ENCODE assay signal across 26 cellular contexts in genomic region chr17:21823130-21823529, GRCh38.
"Had no signal": no experiment of that assay in that cellular context is flagged by ENCODE, and none has a peak within 500 bp of the region (broad histone marks: within the 10 kb centered on the region; RNA-seq: fewer than 3 reads in every experiment).

No MANE protein-coding gene starts in this region.

- ATAC-seq: activated CD4-positive, alpha-beta T cell treated with anti-CD3 and anti-CD28 coated beads for 36 hours; activated CD8-positive, alpha-beta memory T cell treated with anti-CD3 and anti-CD28 coated beads, Interleukin-2, amount 10 ng/mL, durations not matched to agents 7 days and 5 days; activated CD8-positive, alpha-beta T cell treated with anti-CD3 and anti-CD28 coated beads, Interleukin-2, amount 10 ng/mL, durations not matched to agents 7 days and 5 days; activated naive CD8-positive, alpha-beta T cell treated with anti-CD3 and anti-CD28 coated beads, Interleukin-2, amount 50 U/mL, for 24 hours; gastroesophageal sphincter; heart right ventricle had no signal

- DNase-seq: activated CD4-positive, alpha-beta memory T cell treated with anti-CD3 and anti-CD28 coated beads for 36 hours; activated CD4-positive, alpha-beta T cell treated with anti-CD3 and anti-CD28 coated beads for 36 hours; activated CD4-positive, alpha-beta T cell treated with anti-CD3 and anti-CD28 coated beads, Interleukin-2, amount 10 ng/mL, durations not matched to agents 24 days and 14 days; activated CD4-positive, CD25-positive, alpha-beta regulatory T cell; activated CD4-positive, CD25-positive, alpha-beta regulatory T cell treated with anti-CD3 and anti-CD28 coated beads, Interleukin-2, amount 50 U/mL, for 72 hours; activated CD8-positive, alpha-beta memory T cell treated with anti-CD3 and anti-CD28 coated beads, Interleukin-2, amount 10 ng/mL, durations not matched to agents 7 days and 5 days; activated CD8-positive, alpha-beta memory T cell treated with anti-CD3 and anti-CD28 coated beads, Interleukin-2, amount 50 U/mL, for 4 hours; activated CD8-positive, alpha-beta T cell treated with anti-CD3 and anti-CD28 coated beads, Interleukin-2, amount 10 ng/mL, durations not matched to agents 7 days and 5 days; activated effector memory CD4-positive, alpha-beta T cell treated with anti-CD3 and anti-CD28 coated beads, Interleukin-2, amount 50 U/mL, for 16 hours; activated naive CD4-positive, alpha-beta T cell treated with anti-CD3 and anti-CD28 coated beads for 36 hours; activated naive CD8-positive, alpha-beta T cell treated with anti-CD3 and anti-CD28 coated beads for 36 hours; activated naive CD8-positive, alpha-beta T cell treated with anti-CD3 and anti-CD28 coated beads, Interleukin-2, amount 50 U/mL, for 24 hours; activated T-cell treated with anti-CD3 and anti-CD28 coated beads, Interleukin-2, amount 50 U/mL, for 1 hour; activated T-cell treated with anti-CD3 and anti-CD28 coated beads, Interleukin-2, amount 50 U/mL, for 48 hours; adrenal gland; amygdala; aorta; central memory CD4-positive, alpha-beta T cell; cerebellar nuclear complex; colonic mucosa; effector CD8-positive, alpha-beta T cell; esophagus squamous epithelium; foreskin melanocyte; heart right ventricle; T-helper 2 cell had no signal
